In the genomic region with DNA sequence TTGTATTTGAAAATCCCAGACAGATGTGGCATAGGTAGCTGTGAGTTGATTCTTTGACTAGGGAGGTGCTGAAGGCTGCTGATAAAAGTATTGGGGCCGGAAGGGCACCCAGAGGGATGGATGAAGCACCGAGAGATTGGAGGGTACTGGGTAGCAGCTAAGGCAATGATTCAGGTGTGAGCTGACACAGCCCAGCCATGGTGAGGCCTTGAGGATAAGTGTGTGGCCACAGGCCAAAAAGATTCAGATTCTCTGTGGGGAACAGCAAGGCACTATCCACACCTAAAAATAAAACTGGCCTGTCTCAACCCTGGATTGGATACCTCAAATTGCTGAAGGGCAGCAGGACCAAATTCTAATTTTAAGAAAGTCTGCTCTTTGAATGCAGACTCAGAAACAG, we compare ENCODE assay signal across 15 cellular contexts. TPM values are rescaled to one million over a fixed set of nuclear protein-coding genes. Genes with fewer than 3 reads are reported as not detected.
DNase-seq lines count a peak whose midpoint lies in the region; ATAC-seq and TF ChIP-seq lines count a peak whose summit lies in the region.
"Had no signal": no experiment of that assay in that cellular context is flagged by ENCODE, and none has a peak within 500 bp of the region (broad histone marks: within the 10 kb centered on the region; RNA-seq: fewer than 3 reads in every experiment).

No MANE protein-coding gene starts in this region.

- H3K4me3 ChIP-seq in heart right ventricle (no peak overlapping the region), right atrium auricular region (no peak overlapping the region)
- H3K4me3 ChIP-seq: A549, GM23248, HAP-1 had no signal

- WGBS in heart right ventricle, 2 donors, result 49 to 57% methylated on average over 2 of the region's 2 CpGs

- H3K4me1 ChIP-seq in heart right ventricle, result peaks cover 5 to 48% (median 30%) of the 10 kb centered on the region in 9 donors
- peaks cover 0 to 43% of the 10 kb centered on the region in 2 donors for H3K4me1 ChIP-seq in right atrium auricular region
- H3K4me1 ChIP-seq: A549, HAP-1 had no signal

- H3K36me3 ChIP-seq in heart right ventricle (no peaks in the 10 kb centered on the region), right atrium auricular region (no peaks in the 10 kb centered on the region)
- H3K36me3 ChIP-seq: HAP-1 had no signal

- H3K27me3 ChIP-seq in heart right ventricle (no peaks in the 10 kb centered on the region), right atrium auricular region (no peaks in the 10 kb centered on the region)

- TF ChIP-seq CTCF in heart right ventricle (IDR thresholded peaks at IDR 0.05), result no peak
- TF ChIP-seq CTCF in right atrium auricular region (IDR thresholded peaks at IDR 0.05), result no peak

- ATAC-seq in Right ventricle myocardium superior (ENCODE audit: poor library complexity), result peak; percentile 83
- peak; percentile 62 to 93 (median 83) for ATAC-seq in heart right ventricle
- ATAC-seq in HG02852 (IDR thresholded peaks at IDR 0.05; ENCODE audit: unreplicated experiment), result no peak
- ATAC-seq: A549, HepG2 had no signal

- intact Hi-C loops in Right ventricle myocardium superior (cut with DNase I) (loop anchor here (2.0 kb wide), 1 partner anchor 36 kb away; a partner anchor contains a TSS), heart right ventricle (cut with DNase I) (loop anchor here in 4 of 10 donors (10.0 kb wide), 3 partner anchors 70 to 840 kb away; no protein-coding TSS in a partner anchor)

- H3K9me3 ChIP-seq in heart right ventricle (no peaks in the 10 kb centered on the region), right atrium auricular region (no peaks in the 10 kb centered on the region)
- H3K9me3 ChIP-seq: A549, Caco-2, HAP-1 had no signal

- H3K27ac ChIP-seq in heart right ventricle (peak overlapping the region; percentile 26 to 84 (median 79)), right atrium auricular region (peak overlapping the region; percentile 63 to 76)
- H3K27ac ChIP-seq: A549, C4-2B, GM23248 had no signal

- peak; percentile 65 for DNase-seq in Right ventricle myocardium superior
- DNase-seq in heart right ventricle, result peak; percentile 49 to 77
- no peak for DNase-seq in right atrium auricular region (ENCODE audit: low spot score)
- no peak for DNase-seq in stimulated activated CD4-positive, alpha-beta T cell treated with anti-CD3 and anti-CD28 coated beads, Interleukin-4, amount 100 ng/mL, for 4 hours
- no peak for DNase-seq in HPDE6-E6E7 (ENCODE audit: extremely low spot score)
- no peak for DNase-seq in A172 (ENCODE audit: low spot score)
- DNase-seq: AML-193; Caco-2; CD4-positive, alpha-beta T cell; GM23248 had no signal

RNA-seq across cellular contexts. Expression of a gene that starts 35.2 kb away (rescaled TPM):
- 45.5 TPM for total RNA-seq in Right ventricle myocardium superior
- total RNA-seq in heart right ventricle, result 10 to 100 TPM; 40.8 to 54.8 (median 47.5) TPM
- 10 to 100 TPM; 25.8 to 35.0 TPM for polyA plus RNA-seq in heart right ventricle
- 10 to 100 TPM; 45.0 to 67.5 TPM for total RNA-seq in right atrium auricular region
- 41.4 and 41.5 TPM in 2 replicates for total RNA-seq in A172 (2014; rRNA removed; shearing (Covaris generic))

Comparison
In these comparisons a context has a peak if more than half of its experiments do, and no peak if none do; other contexts are left out.
1. DNase-seq: peak in Right ventricle myocardium superior (single experiment) and heart right ventricle (2 of 2); none in right atrium auricular region (single experiment), stimulated activated CD4-positive, alpha-beta T cell treated with anti-CD3 and anti-CD28 coated beads, Interleukin-4, amount 100 ng/mL, for 4 hours (0 of 2), HPDE6-E6E7 (single experiment) and A172 (single experiment).